ENCODE assay signal across 20 cellular contexts in the genomic region with DNA sequence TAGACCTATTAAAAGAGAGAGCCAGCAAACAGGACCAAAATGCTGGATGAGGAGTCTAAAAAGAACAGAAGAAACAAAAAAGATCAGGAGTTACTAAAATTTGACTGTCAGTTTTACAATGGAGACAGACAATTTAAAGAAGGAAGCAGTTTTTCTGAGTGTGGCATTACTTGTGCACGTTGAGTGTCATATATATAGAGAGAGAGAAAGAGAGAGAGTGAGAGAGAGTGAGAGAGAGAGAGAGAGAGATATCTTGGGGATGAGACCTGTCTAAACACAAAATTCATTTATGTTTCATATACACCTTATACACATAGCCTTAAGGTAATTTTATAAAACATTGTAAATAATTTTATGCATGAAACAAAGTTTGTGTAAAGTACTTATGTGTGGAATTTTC.
"Had no signal": no experiment of that assay in that cellular context is flagged by ENCODE, and none has a peak within 500 bp of the region (broad histone marks: within the 10 kb centered on the region; RNA-seq: fewer than 3 reads in every experiment).

No MANE protein-coding gene starts in this region.

- H3K27ac ChIP-seq: ascending aorta, dorsolateral prefrontal cortex, gastrocnemius medialis, heart left ventricle, prostate gland, skin epidermis, tibial nerve, uterus had no signal

- ATAC-seq: gastrocnemius medialis, heart left ventricle, right cardiac atrium had no signal

- H3K27me3 ChIP-seq: ascending aorta, breast epithelium had no signal

- H3K27ac Mint-ChIP-seq: activated naive CD4-positive, alpha-beta T cell treated with anti-CD3 and anti-CD28 coated beads, Interleukin-2, amount 10 ng/mL, durations not matched to agents 7 days and 5 days; endodermal cell; nephron progenitor cell had no signal

- DNase-seq: activated CD4-positive, alpha-beta T cell treated with anti-CD3 and anti-CD28 coated beads, Interleukin-2, amount 50 U/mL, for 48 hours; activated naive CD4-positive, alpha-beta T cell treated with anti-CD3 and anti-CD28 coated beads, Interleukin-2, amount 10 ng/mL, durations not matched to agents 7 days and 5 days; dorsolateral prefrontal cortex; endodermal cell; erythroblast; gastrocnemius medialis; heart left ventricle; islet precursor cell; nephron progenitor cell; right cardiac atrium; stimulated activated CD4-positive, alpha-beta T cell treated with anti-CD3 and anti-CD28 coated beads, Interleukin-4, amount 100 ng/mL, for 24 hours; stimulated activated naive CD4-positive, alpha-beta T cell treated with Interleukin-2 at 50 U/mL for 16 hours; substantia nigra; T-helper 9 cell; uterus had no signal

- H3K9me3 Mint-ChIP-seq: activated naive CD4-positive, alpha-beta T cell treated with anti-CD3 and anti-CD28 coated beads, Interleukin-2, amount 10 ng/mL, durations not matched to agents 7 days and 5 days; endodermal cell; nephron progenitor cell had no signal

- H3K4me3 ChIP-seq: ascending aorta, breast epithelium, dorsolateral prefrontal cortex, gastrocnemius medialis, heart left ventricle, prostate gland, skin epidermis, tibial nerve, uterus had no signal

- H3K4me1 ChIP-seq: breast epithelium, prostate gland had no signal

- H3K4me3 Mint-ChIP-seq: activated naive CD4-positive, alpha-beta T cell treated with anti-CD3 and anti-CD28 coated beads, Interleukin-2, amount 10 ng/mL, durations not matched to agents 7 days and 5 days; endodermal cell; nephron progenitor cell had no signal

- H3K9me3 ChIP-seq: ascending aorta, breast epithelium, gastrocnemius medialis, heart left ventricle, prostate gland, tibial nerve, uterus had no signal

- H3K36me3 ChIP-seq: ascending aorta, breast epithelium, gastrocnemius medialis, heart left ventricle, prostate gland, tibial nerve, uterus had no signal
